In genomic region chr19:1400281-1401137, GRCh38 we compare ENCODE assay signal across 8 cellular contexts. TPM values are rescaled to one million over a fixed set of nuclear protein-coding genes. Genes with fewer than 3 reads are reported as not detected.
DNase-seq lines count a peak whose midpoint lies in the region; ATAC-seq and TF ChIP-seq lines count a peak whose summit lies in the region.

No MANE protein-coding gene starts in this region.

- H3K4me3 Mint-ChIP-seq in T-helper 1 cell treated with Interleukin-12 subunit alpha and Interleukin-12 subunit beta and Interleukin-4 antibody, amounts not matched to agents 30 μg/mL and 1 μg/mL, for 36 hours = peak overlapping the region; percentile 40

- no peak for DNase-seq in T-helper 1 cell
- no peak for DNase-seq in OCI-LY7 (ENCODE audit: low spot score)
- DNase-seq in effector memory CD4-positive, alpha-beta T cell = no peak
- DNase-seq in NCI-H1930 (lab: John Stamatoyannopoulos, UW) = no peak
- DNase-seq in activated gamma-delta T cell treated with Interleukin-2 at 50 U/mL for 16 hours = no peak

- H4K20me1 ChIP-seq in OCI-LY7 (ENCODE audit: insufficient read depth, low read length) = no peaks in the 10 kb centered on the region

- no peak for ATAC-seq in HG02610 (IDR thresholded peaks at IDR 0.05; ENCODE audit: unreplicated experiment)

- no peaks in the 10 kb centered on the region for H3K27me3 ChIP-seq in effector memory CD4-positive, alpha-beta T cell (replicated peaks; ENCODE audit: control insufficient read depth, insufficient read depth, low read length, poor library complexity, severe bottlenecking)
- peaks cover 0 to 8% of the 10 kb centered on the region in 2 donors for H3K27me3 ChIP-seq in muscle layer of colon (ENCODE audit: control insufficient read depth in 1 of 2, insufficient read depth in 2 of 2, low read length in 2 of 2)

- no peak overlapping the region for H3K27ac Mint-ChIP-seq in T-helper 1 cell treated with Interleukin-12 subunit alpha and Interleukin-12 subunit beta and Interleukin-4 antibody, amounts not matched to agents 30 μg/mL and 1 μg/mL, for 36 hours

- intact Hi-C loops in OCI-LY7 (cut with micrococcal nuclease; ENCODE audit: unreplicated experiment) = no loop called here

- H3K9me2 ChIP-seq in OCI-LY7 (ENCODE audit: insufficient read depth, low read length) = no peaks in the 10 kb centered on the region

- no peaks in the 10 kb centered on the region for H3K9me3 Mint-ChIP-seq in T-helper 1 cell treated with Interleukin-12 subunit alpha and Interleukin-12 subunit beta and Interleukin-4 antibody, amounts not matched to agents 30 μg/mL and 1 μg/mL, for 36 hours

- no peak overlapping the region for H2AFZ ChIP-seq in OCI-LY7 (ENCODE audit: low read length)

- TF ChIP-seq CTCF in OCI-LY7 (conservative IDR thresholded peaks at IDR 0.05; ENCODE audit: low read length) = no peak

- peaks cover 3% of the 10 kb centered on the region for H3K4me1 Mint-ChIP-seq in T-helper 1 cell treated with Interleukin-12 subunit alpha and Interleukin-12 subunit beta and Interleukin-4 antibody, amounts not matched to agents 30 μg/mL and 1 μg/mL, for 36 hours (ENCODE audit: low read depth)

- H3K4me1 ChIP-seq in OCI-LY7 (ENCODE audit: insufficient read depth, low read length, poor library complexity, severe bottlenecking) (peaks cover 9% of the 10 kb centered on the region), muscle layer of colon (ENCODE audit: insufficient read depth, low read length) (peaks cover 10% of the 10 kb centered on the region)
- peaks cover 24% of the 10 kb centered on the region for H3K4me1 ChIP-seq in effector memory CD4-positive, alpha-beta T cell (ENCODE audit: control insufficient read depth, insufficient read depth, low read length, poor library complexity, severe bottlenecking)

- H3K27ac ChIP-seq in OCI-LY7 (ENCODE audit: low read depth, low read length, poor library complexity, severe bottlenecking) = no peak overlapping the region
- no peak overlapping the region for H3K27ac ChIP-seq in effector memory CD4-positive, alpha-beta T cell (ENCODE audit: insufficient read depth, low read length, poor library complexity, severe bottlenecking)
- no peak overlapping the region for H3K27ac ChIP-seq in muscle layer of colon (ENCODE audit: low read depth, low read length)

- H3K4me3 ChIP-seq in OCI-LY7 (ENCODE audit: low read depth, low read length, poor library complexity, severe bottlenecking) = peak overlapping the region; percentile 71
- H3K4me3 ChIP-seq in effector memory CD4-positive, alpha-beta T cell (ENCODE audit: insufficient read depth, low read depth, low read length, poor library complexity, severe bottlenecking) = peak overlapping the region; percentile 62
- peak overlapping the region; percentile 28 to 54 for H3K4me3 ChIP-seq in muscle layer of colon (ENCODE audit: low read depth in 1 of 2, low read length in 2 of 2)

- BruUV-seq in OCI-LY7 (replicated peaks; lab: Mats Ljungman, UMichigan) = no TSS peak

- no peaks in the 10 kb centered on the region for H3K36me3 Mint-ChIP-seq in T-helper 1 cell treated with Interleukin-12 subunit alpha and Interleukin-12 subunit beta and Interleukin-4 antibody, amounts not matched to agents 30 μg/mL and 1 μg/mL, for 36 hours (ENCODE audit: low read depth)

- H3K27me3 Mint-ChIP-seq in T-helper 1 cell treated with Interleukin-12 subunit alpha and Interleukin-12 subunit beta and Interleukin-4 antibody, amounts not matched to agents 30 μg/mL and 1 μg/mL, for 36 hours (ENCODE audit: low read depth) = peaks cover 5% of the 10 kb centered on the region

- H3K9ac ChIP-seq in muscle layer of colon (ENCODE audit: low read length) = no peak overlapping the region

- POLR2A ChIA-PET in OCI-LY7 (lab: Charles Lee) = interaction anchor here (0.5 kb wide), 1 partner anchor 1077 kb away, joined by 15 read pairs; no protein-coding TSS in a partner anchor

- H3K36me3 ChIP-seq in OCI-LY7 (ENCODE audit: insufficient read depth, low read length) (peaks cover 19% of the 10 kb centered on the region; the same call in 1 of the 2 replicates), muscle layer of colon (ENCODE audit: insufficient read depth, low read length) (no peaks in the 10 kb centered on the region)
- no peaks in the 10 kb centered on the region for H3K36me3 ChIP-seq in effector memory CD4-positive, alpha-beta T cell (ENCODE audit: control insufficient read depth, insufficient read depth, low read length)

- peak overlapping the region; percentile 78 for H3K4me2 ChIP-seq in OCI-LY7 (ENCODE audit: low read length)

- H3K79me2 ChIP-seq in OCI-LY7 (ENCODE audit: insufficient read depth, low read depth, low read length) = no peaks in the 10 kb centered on the region

- CTCF ChIA-PET in OCI-LY7 (lab: Charles Lee; ENCODE audit: unreplicated experiment) = no interaction called here

- H3K9me3 ChIP-seq in OCI-LY7 (ENCODE audit: low read length) (no peaks in the 10 kb centered on the region), muscle layer of colon (ENCODE audit: low read length) (no peaks in the 10 kb centered on the region)
- no peaks in the 10 kb centered on the region for H3K9me3 ChIP-seq in effector memory CD4-positive, alpha-beta T cell (ENCODE audit: control insufficient read depth, low read length)

RNA-seq across cellular contexts. Expression of gene GAMT, which starts 0.8 kb away (rescaled TPM):
- 9.7 and 14.4 TPM in 2 replicates for total RNA-seq in OCI-LY7 (2014; rRNA removed; shearing (Covaris generic))
- 17.6 and 27.5 TPM in 2 replicates for total RNA-seq in OCI-LY7 (2022)

RNA-seq across cellular contexts. Expression of gene DAZAP1, which starts 6.9 kb away (rescaled TPM):
- 170 and 210 TPM in 2 replicates for total RNA-seq in OCI-LY7 (2014; rRNA removed; shearing (Covaris generic))
- 373 and 383 TPM in 2 replicates for total RNA-seq in OCI-LY7 (2022)

RNA-seq across cellular contexts. Expression of gene NDUFS7, which starts 16.8 kb away (rescaled TPM):
- total RNA-seq in OCI-LY7 (2014; rRNA removed; shearing (Covaris generic)) = 125 and 132 TPM in 2 replicates
- 147 and 148 TPM in 2 replicates for total RNA-seq in OCI-LY7 (2022)

RNA-seq across cellular contexts. Expression of gene RPS15, which starts 37.7 kb away (rescaled TPM):
- total RNA-seq in OCI-LY7 (2014; rRNA removed; shearing (Covaris generic)) = 2,068 and 2,241 TPM in 2 replicates
- total RNA-seq in OCI-LY7 (2022) = 1,654 and 1,860 TPM in 2 replicates

RNA-seq across cellular contexts. Expression of gene APC2, which starts 49.4 kb away (rescaled TPM):
- 0.23 and 0.57 TPM in 2 replicates for total RNA-seq in OCI-LY7 (2014; rRNA removed; shearing (Covaris generic))
- total RNA-seq in OCI-LY7 (2022) = 2.4 and 5.5 TPM in 2 replicates
